Comparison of ENCODE assay signal across 8 cellular contexts in genomic region chr13:40590112-40590862, GRCh38.
A peak's percentile ranks its signal among the peaks of the same experiment; 100 is the strongest.
DNase-seq lines count a peak whose midpoint lies in the region; ATAC-seq, FAIRE-seq and TF ChIP-seq lines count a peak whose summit lies in the region.
"Had no signal": no experiment of that assay in that cellular context is flagged by ENCODE, and none has a peak within 500 bp of the region (broad histone marks: within the 10 kb centered on the region; RNA-seq: fewer than 3 reads in every experiment).

No MANE protein-coding gene starts in this region.

- H3K4me1 ChIP-seq in RWPE2 (ENCODE audit: insufficient read depth, poor library complexity, severe bottlenecking) = peaks cover 26% of the 10 kb centered on the region

- no peak for DNase-seq in RWPE2 (ENCODE audit: low spot score)
- DNase-seq in fibroblast of mammary gland (ENCODE audit: low read depth) = peak; percentile 32
- no peak for DNase-seq in EL
- DNase-seq in GM19239 (ENCODE audit: insufficient read length, low spot score) = no peak
- DNase-seq in D341Med (ENCODE audit: low spot score) = no peak

- ATAC-seq in GM21576 (IDR thresholded peaks at IDR 0.05; ENCODE audit: unreplicated experiment) = peak; percentile 4
- ATAC-seq in RWPE2 (ENCODE audit: low read depth) = no peak

- H3K36me3 ChIP-seq in RWPE2 (ENCODE audit: low read depth) = no peaks in the 10 kb centered on the region
- H3K36me3 ChIP-seq: neural progenitor cell had no signal

- H3K27ac ChIP-seq in RWPE2 (ENCODE audit: poor library complexity, severe bottlenecking) = peak overlapping the region; percentile 64
- H3K27ac ChIP-seq in skin epidermis = peak overlapping the region in 14 of 21 experiments; percentile 0 to 73 (median 38)
- H3K27ac ChIP-seq: neural progenitor cell had no signal

- no peak for FAIRE-seq in GM19239 (lab: Jason Lieb, UNC)

- no peaks in the 10 kb centered on the region for H3K9me3 ChIP-seq in RWPE2 (ENCODE audit: severe bottlenecking)

- no peak for TF ChIP-seq CTCF in RWPE2 (IDR thresholded peaks at IDR 0.05; ENCODE audit: poor library complexity, severe bottlenecking)
- TF ChIP-seq CTCF in fibroblast of mammary gland (conservative IDR thresholded peaks at IDR 0.05; ENCODE audit: control insufficient read depth, insufficient read depth, low read depth, low read length) = no peak

- H3K27me3 ChIP-seq in RWPE2 (ENCODE audit: insufficient read depth, poor library complexity, severe bottlenecking) = no peaks in the 10 kb centered on the region
- H3K27me3 ChIP-seq: neural progenitor cell had no signal

- H3K4me3 ChIP-seq in RWPE2 (ENCODE audit: severe bottlenecking) (no peak overlapping the region), fibroblast of mammary gland (ENCODE audit: control insufficient read depth, low read depth, low read length) (no peak overlapping the region), skin epidermis (no peak overlapping the region)
- H3K4me3 ChIP-seq: neural progenitor cell had no signal
